Comparison of ENCODE assay signal across 10 cellular contexts in genomic region chr21:25396135-25396711, GRCh38.
A peak's percentile ranks its signal among the peaks of the same experiment; 100 is the strongest.
DNase-seq lines count a peak whose midpoint lies in the region; ATAC-seq and TF ChIP-seq lines count a peak whose summit lies in the region.
"Had no signal": no experiment of that assay in that cellular context is flagged by ENCODE, and none has a peak within 500 bp of the region (broad histone marks: within the 10 kb centered on the region; RNA-seq: fewer than 3 reads in every experiment).

No MANE protein-coding gene starts in this region.

- H3K27me3 ChIP-seq in left ventricle myocardium inferior (ENCODE audit: low read depth): no peaks in the 10 kb centered on the region

- H3K4me1 ChIP-seq in left ventricle myocardium inferior: no peaks in the 10 kb centered on the region

- intact Hi-C loops in left ventricle myocardium inferior (cut with micrococcal nuclease): no loop called here

- ATAC-seq in GM18870 (IDR thresholded peaks at IDR 0.05; ENCODE audit: unreplicated experiment): peak; percentile 92
- peak; percentile 86 for ATAC-seq in HG02763 (IDR thresholded peaks at IDR 0.05; ENCODE audit: unreplicated experiment)
- ATAC-seq: right cardiac atrium had no signal

- no peak for TF ChIP-seq CTCF in left ventricle myocardium inferior (IDR thresholded peaks at IDR 0.05; ENCODE audit: borderline replicate concordance)

- DNase-seq in activated CD4-positive, CD25-positive, alpha-beta regulatory T cell treated with anti-CD3 and anti-CD28 coated beads, Interleukin-2, amount 50 U/mL, for 72 hours: peak; percentile 58
- peak; percentile 18 for DNase-seq in stimulated activated CD4-positive, alpha-beta T cell treated with anti-CD3 and anti-CD28 coated beads, Interleukin-2, amount 100 ng/mL, for 4 hours (ENCODE audit: low read depth)
- no peak for DNase-seq in cerebellum (ENCODE audit: low spot score)
- DNase-seq in left ventricle myocardium inferior: no peak
- no peak for DNase-seq in KBM-7
- DNase-seq in T-helper 9 cell: no peak

- no peaks in the 10 kb centered on the region for H3K36me3 ChIP-seq in left ventricle myocardium inferior

- no peak overlapping the region for H3K4me3 ChIP-seq in left ventricle myocardium inferior
- H3K4me3 ChIP-seq: SK-N-MC had no signal

- no peaks in the 10 kb centered on the region for H3K9me3 ChIP-seq in left ventricle myocardium inferior (replicated peaks)

- in situ Hi-C loops in KBM-7 (cut with MboI; ENCODE audit: low pct_unique_long_range_greater_than_20kb, low sequenced_read_pairs): no loop called here

- H3K27ac ChIP-seq in left ventricle myocardium inferior (replicated peaks): no peak overlapping the region
- H3K27ac ChIP-seq: SK-N-MC had no signal

Comparison
In these comparisons a context has a peak if more than half of its experiments do, and no peak if none do; other contexts are left out.
1. DNase-seq: peak in activated CD4-positive, CD25-positive, alpha-beta regulatory T cell treated with anti-CD3 and anti-CD28 coated beads, Interleukin-2, amount 50 U/mL, for 72 hours (single experiment) and stimulated activated CD4-positive, alpha-beta T cell treated with anti-CD3 and anti-CD28 coated beads, Interleukin-2, amount 100 ng/mL, for 4 hours (single experiment); none in cerebellum (single experiment), left ventricle myocardium inferior (single experiment), KBM-7 (single experiment) and T-helper 9 cell (single experiment).